22 cellular contexts compared by ENCODE assay signal in genomic region chr4:165367040-165367439, GRCh38. TPM values are rescaled to one million over a fixed set of nuclear protein-coding genes. Genes with fewer than 3 reads are reported as not detected.
DNase-seq lines count a peak whose midpoint lies in the region; ATAC-seq lines count a peak whose summit lies in the region.
"Had no signal": no experiment of that assay in that cellular context is flagged by ENCODE, and none has a peak within 500 bp of the region (broad histone marks: within the 10 kb centered on the region; RNA-seq: fewer than 3 reads in every experiment).

No MANE protein-coding gene starts in this region.

- H3K27me3 ChIP-seq in trophoblast cell (ENCODE audit: insufficient read depth, low read length) = no peaks in the 10 kb centered on the region

- H4K12ac ChIP-seq in trophoblast cell (ENCODE audit: low read depth, low read length) = no peak overlapping the region

- no peak overlapping the region for H3K23ac ChIP-seq in trophoblast cell (ENCODE audit: low read length)

- no CpG with 5 or more reads among the region's 4 CpGs for WGBS in trophoblast cell (ENCODE audit: extremely low coverage, insufficient coverage, insufficient read length)

- H3K9ac ChIP-seq in trophoblast cell (ENCODE audit: low read length) = peak overlapping the region; percentile 73
- H3K9ac ChIP-seq: SK-N-SH had no signal

- H4K91ac ChIP-seq in trophoblast cell (ENCODE audit: low read depth, low read length) = no peak overlapping the region

- no peaks in the 10 kb centered on the region for H3K9me3 ChIP-seq in trophoblast cell (ENCODE audit: insufficient read depth, low read depth, low read length)
- H3K9me3 ChIP-seq: A549, SK-N-SH had no signal

- H3K4me2 ChIP-seq in trophoblast cell (ENCODE audit: low read length) = no peak overlapping the region
- H3K4me2 ChIP-seq: A549, SK-N-SH had no signal

- no peak overlapping the region for H3K14ac ChIP-seq in trophoblast cell (ENCODE audit: low read length)

- peak; percentile 89 for DNase-seq in H4 (ENCODE audit: low spot score)
- DNase-seq in NCI-H2107 (lab: John Stamatoyannopoulos, UW) = peak; percentile 14
- DNase-seq in cerebellar cortex (ENCODE audit: low spot score) = peak; percentile 76
- no peak for DNase-seq in trophoblast cell
- DNase-seq in activated CD8-positive, alpha-beta memory T cell treated with anti-CD3 and anti-CD28 coated beads, Interleukin-2, amount 50 U/mL, for 48 hours = no peak
- DNase-seq: AML-193; Calu3; CD4-positive, CD25-positive, alpha-beta regulatory T cell; DMS79; GDM1; HFFc6; Kasumi-1; NCI-H1436; NCI-H2081; NCI-H345; Right ventricle myocardium superior; SK-N-SH had no signal

- no peaks in the 10 kb centered on the region for H3K36me3 ChIP-seq in trophoblast cell (ENCODE audit: control insufficient read depth in 1 of 2, insufficient read depth in 2 of 2, low read length in 2 of 2)

- H2BK120ac ChIP-seq in trophoblast cell (ENCODE audit: insufficient read depth, low read length, poor library complexity) = no peak overlapping the region

- no peak overlapping the region for H3K4ac ChIP-seq in trophoblast cell (ENCODE audit: low read depth, low read length)

- ATAC-seq in GM18909 (IDR thresholded peaks at IDR 0.05; ENCODE audit: poor library complexity, unreplicated experiment) = no peak
- ATAC-seq in HG02884 (IDR thresholded peaks at IDR 0.05; ENCODE audit: unreplicated experiment) = no peak
- ATAC-seq: A549, GM23338, Panc1 had no signal

- no peaks in the 10 kb centered on the region for H3K79me2 ChIP-seq in trophoblast cell (ENCODE audit: control insufficient read depth, insufficient read depth, low read length, poor library complexity)

- no peak overlapping the region for H2AK5ac ChIP-seq in trophoblast cell (ENCODE audit: low read length)

- H3K4me1 ChIP-seq in trophoblast cell (ENCODE audit: control insufficient read depth in 1 of 2, insufficient read depth in 2 of 2, low read length in 2 of 2) = peaks cover 0 to 2% of the 10 kb centered on the region in 2 experiments
- H3K4me1 ChIP-seq: A549 had no signal

- H2BK5ac ChIP-seq in trophoblast cell (ENCODE audit: low read depth, low read length, poor library complexity) = no peak overlapping the region

- H2BK12ac ChIP-seq in trophoblast cell (ENCODE audit: low read length) = no peak overlapping the region

- H3K4me3 ChIP-seq in trophoblast cell (ENCODE audit: low read depth, low read length) = no peak overlapping the region
- H3K4me3 ChIP-seq: A549, GM23338 had no signal

- no peak overlapping the region for H3K27ac ChIP-seq in trophoblast cell (ENCODE audit: low read depth, low read length)
- H3K27ac ChIP-seq: A549 had no signal

- no peaks in the 10 kb centered on the region for H3K79me1 ChIP-seq in trophoblast cell (ENCODE audit: low read length)

- H3K18ac ChIP-seq in trophoblast cell (ENCODE audit: low read length) = no peak overlapping the region

- no peak overlapping the region for H2AFZ ChIP-seq in trophoblast cell (ENCODE audit: insufficient read depth, low read length, poor library complexity)
- H2AFZ ChIP-seq: GM23338 had no signal

- no peak overlapping the region for H4K8ac ChIP-seq in trophoblast cell (ENCODE audit: low read depth, low read length)

RNA-seq across cellular contexts. Expression of gene CPE, which starts 11.8 kb away (rescaled TPM):
- total RNA-seq in H4 (2014; rRNA removed; shearing (Covaris generic)) = 18.5 and 21.4 TPM in 2 replicates
- 102 and 117 TPM in 2 replicates for polyA plus RNA-seq in trophoblast cell (2013)

RNA-seq across cellular contexts. Expression of gene MSMO1, which starts 39.6 kb away (rescaled TPM):
- 138 and 149 TPM in 2 replicates for total RNA-seq in H4 (2014; rRNA removed; shearing (Covaris generic))
- polyA plus RNA-seq in trophoblast cell (2013) = 219 and 220 TPM in 2 replicates

Comparison
In these comparisons a context has a peak if more than half of its experiments do, and no peak if none do; other contexts are left out.
1. DNase-seq: peak in H4 (single experiment), NCI-H2107 (single experiment) and cerebellar cortex (single experiment); none in trophoblast cell (0 of 2) and activated CD8-positive, alpha-beta memory T cell treated with anti-CD3 and anti-CD28 coated beads, Interleukin-2, amount 50 U/mL, for 48 hours (single experiment).